Comparison of ENCODE assay signal across 9 cellular contexts in genomic region chr17:49570540-49571242, GRCh38.
A peak's percentile ranks its signal among the peaks of the same experiment; 100 is the strongest.
DNase-seq lines count a peak whose midpoint lies in the region; ATAC-seq, FAIRE-seq and TF ChIP-seq lines count a peak whose summit lies in the region.
"Had no signal": no experiment of that assay in that cellular context is flagged by ENCODE, and none has a peak within 500 bp of the region (broad histone marks: within the 10 kb centered on the region; RNA-seq: fewer than 3 reads in every experiment).

No MANE protein-coding gene starts in this region.

- peak overlapping the region; percentile 63 for H3K4me3 ChIP-seq in WERI-Rb-1 (ENCODE audit: low read depth, low read length)
- peak overlapping the region; percentile 50 for H3K4me3 ChIP-seq in iPS-18c (ENCODE audit: insufficient read depth, low read depth, low read length)
- H3K4me3 ChIP-seq in tibial artery, result no peak overlapping the region

- H3K4me3 Mint-ChIP-seq in activated naive CD4-positive, alpha-beta T cell treated with anti-CD3 and anti-CD28 coated beads, Interleukin-2, amount 50 U/mL, for 24 hours, result peak overlapping the region; percentile 93

- peak overlapping the region; percentile 87 for H3K27ac Mint-ChIP-seq in activated naive CD4-positive, alpha-beta T cell treated with anti-CD3 and anti-CD28 coated beads, Interleukin-2, amount 50 U/mL, for 24 hours

- no peak for DNase-seq in activated naive CD4-positive, alpha-beta T cell treated with anti-CD3 and anti-CD28 coated beads, Interleukin-2, amount 50 U/mL, for 16 hours
- DNase-seq in WERI-Rb-1 (no peak), tibial artery (no peak), RCC 7860 (ENCODE audit: low spot score) (no peak), CD1c-positive myeloid dendritic cell (ENCODE audit: extremely low spot score) (no peak)

- TF ChIP-seq CTCF in WERI-Rb-1 (IDR thresholded peaks at IDR 0.05; ENCODE audit: low read depth, low read length), result no peak
- TF ChIP-seq CTCF in tibial artery (IDR thresholded peaks at IDR 0.05), result no peak

- H3K27ac ChIP-seq in WERI-Rb-1 (peak overlapping the region; percentile 75), tibial artery (peak overlapping the region; percentile 93 to 97)
- H3K27ac ChIP-seq: neutrophil had no signal

- H3K4me1 ChIP-seq in tibial artery, result peaks cover 0 to 68% (median 47%) of the 10 kb centered on the region in 4 donors

- H3K27me3 ChIP-seq in WERI-Rb-1 (ENCODE audit: insufficient read depth, low read depth, severe bottlenecking), result peaks cover 3% of the 10 kb centered on the region
- no peaks in the 10 kb centered on the region for H3K27me3 ChIP-seq in tibial artery

- intact Hi-C loops in tibial artery (cut with DNase I; ENCODE audit: low total_unique reads), result loop anchor here (2.0 to 5.0 kb wide), 2 partner anchors 124 to 207 kb away; no protein-coding TSS in a partner anchor

- H3K9me3 ChIP-seq in WERI-Rb-1 (ENCODE audit: severe bottlenecking), result no peaks in the 10 kb centered on the region
- H3K9me3 ChIP-seq in iPS-18c (ENCODE audit: control insufficient read depth, insufficient read depth, low read length), result no peaks in the 10 kb centered on the region
- no peaks in the 10 kb centered on the region for H3K9me3 ChIP-seq in tibial artery
- H3K9me3 ChIP-seq: neutrophil had no signal

- H3K36me3 ChIP-seq in WERI-Rb-1 (no peaks in the 10 kb centered on the region), tibial artery (no peaks in the 10 kb centered on the region)
- H3K36me3 ChIP-seq: neutrophil had no signal

- no peak for ATAC-seq in GM19395 (IDR thresholded peaks at IDR 0.05; ENCODE audit: unreplicated experiment)

- FAIRE-seq in RCC 7860 (lab: Jason Lieb, UNC), result no peak

- no peaks in the 10 kb centered on the region for H3K9me3 Mint-ChIP-seq in activated naive CD4-positive, alpha-beta T cell treated with anti-CD3 and anti-CD28 coated beads, Interleukin-2, amount 50 U/mL, for 24 hours

- peaks cover 13% of the 10 kb centered on the region for H3K4me1 Mint-ChIP-seq in activated naive CD4-positive, alpha-beta T cell treated with anti-CD3 and anti-CD28 coated beads, Interleukin-2, amount 50 U/mL, for 24 hours

- peaks cover 11% of the 10 kb centered on the region for H3K27me3 Mint-ChIP-seq in activated naive CD4-positive, alpha-beta T cell treated with anti-CD3 and anti-CD28 coated beads, Interleukin-2, amount 50 U/mL, for 24 hours

- H3K36me3 Mint-ChIP-seq in activated naive CD4-positive, alpha-beta T cell treated with anti-CD3 and anti-CD28 coated beads, Interleukin-2, amount 50 U/mL, for 24 hours, result no peaks in the 10 kb centered on the region

Comparison
In these comparisons a context has a peak if more than half of its experiments do, and no peak if none do; other contexts are left out.
1. H3K4me3 ChIP-seq: peak in WERI-Rb-1 (single experiment) and iPS-18c (single experiment); none in tibial artery (0 of 2).